9 cellular contexts compared by ENCODE assay signal in genomic region chr3:8500208-8500961, GRCh38. TPM values are rescaled to one million over a fixed set of nuclear protein-coding genes. Genes with fewer than 3 reads are reported as not detected.
DNase-seq lines count a peak whose midpoint lies in the region; ATAC-seq, FAIRE-seq and TF ChIP-seq lines count a peak whose summit lies in the region.
"Had no signal": no experiment of that assay in that cellular context is flagged by ENCODE, and none has a peak within 500 bp of the region (broad histone marks: within the 10 kb centered on the region; RNA-seq: fewer than 3 reads in every experiment).

No MANE protein-coding gene starts in this region.

- intact Hi-C loops in lower lobe of right lung (cut with DNase I) (no loop called here), testis (cut with DNase I; ENCODE audit: low total_unique reads) (no loop called here)

- H3K27me3 ChIP-seq in lower lobe of right lung (ENCODE audit: low read depth) (no peaks in the 10 kb centered on the region), testis (no peaks in the 10 kb centered on the region)

- DNase-seq in NCI-H748 (lab: John Stamatoyannopoulos, UW; ENCODE audit: unreplicated experiment) (peak; percentile 10), NCI-H748 treated with DMSO at 0.1 percent for 48 hours (lab: John Stamatoyannopoulos, UW) (no peak), chondrocyte (ENCODE audit: low spot score) (no peak), lower lobe of right lung (no peak), testis (no peak), GM12891 (ENCODE audit: insufficient read length, low spot score) (no peak), SHP77 (lab: John Stamatoyannopoulos, UW) (no peak)
- DNase-seq: AML-193 had no signal

- no peak for TF ChIP-seq POLR2A in testis (IDR thresholded peaks at IDR 0.05)
- TF ChIP-seq POLR2A in GM12891 (IDR thresholded peaks at IDR 0.05; ENCODE audit: low read depth, low read length), result no peak

- H3K9me3 ChIP-seq in lower lobe of right lung (no peaks in the 10 kb centered on the region), testis (no peaks in the 10 kb centered on the region)

- H3K4me3 Mint-ChIP-seq in chondrocyte (ENCODE audit: unreplicated experiment), result peak overlapping the region; percentile 88

- peaks cover 55% of the 10 kb centered on the region for H3K4me1 Mint-ChIP-seq in chondrocyte (ENCODE audit: low read depth)

- H3K27ac ChIP-seq in lower lobe of right lung, result peak overlapping the region; percentile 85
- peak overlapping the region; percentile 78 to 80 for H3K27ac ChIP-seq in testis

- TF ChIP-seq CTCF in chondrocyte (IDR thresholded peaks at IDR 0.05), result peak; percentile 46
- TF ChIP-seq CTCF in lower lobe of right lung (IDR thresholded peaks at IDR 0.05), result no peak
- TF ChIP-seq CTCF in testis (IDR thresholded peaks at IDR 0.05), result no peak

- H3K36me3 Mint-ChIP-seq in chondrocyte (ENCODE audit: low read depth), result peaks cover 3% of the 10 kb centered on the region

- H3K9me3 Mint-ChIP-seq in chondrocyte (ENCODE audit: low read depth), result no peaks in the 10 kb centered on the region

- H3K27ac Mint-ChIP-seq in chondrocyte (ENCODE audit: unreplicated experiment), result peak overlapping the region; percentile 98

- H3K36me3 ChIP-seq in lower lobe of right lung, result no peaks in the 10 kb centered on the region
- H3K36me3 ChIP-seq in testis (ENCODE audit: low read depth, missing control alignments), result no peaks in the 10 kb centered on the region

- H3K4me1 ChIP-seq in lower lobe of right lung (peaks cover 16% of the 10 kb centered on the region), testis (peaks cover 40% of the 10 kb centered on the region)

- FAIRE-seq in GM12891 (lab: Jason Lieb, UNC), result no peak

- WGBS in testis, 2 donors, result 21 to 36% methylated on average over 9 of the region's 9 CpGs

- peak overlapping the region; percentile 59 for H3K4me3 ChIP-seq in lower lobe of right lung
- H3K4me3 ChIP-seq in testis, result no peak overlapping the region

- peak; percentile 30 to 46 for ATAC-seq in lower lobe of right lung
- no peak for ATAC-seq in HG03135 (IDR thresholded peaks at IDR 0.05; ENCODE audit: unreplicated experiment)

- H3K27me3 Mint-ChIP-seq in chondrocyte (ENCODE audit: low read depth), result no peaks in the 10 kb centered on the region

TF ChIP-seq in GM12891, 5 proteins besides CTCF, POLR2A, EP300 and RAD21:
- TF ChIP-seq POU2F2 (IDR thresholded peaks at IDR 0.05; ENCODE audit: low read depth, low read length) (no peak), POLR2AphosphoS5 (IDR thresholded peaks at IDR 0.05; ENCODE audit: low read depth, low read length) (no peak), PAX5 (IDR thresholded peaks at IDR 0.05; ENCODE audit: insufficient read depth, low read length, severe bottlenecking) (no peak), SPI1 (IDR thresholded peaks at IDR 0.05; ENCODE audit: low read depth, low read length) (no peak), TAF1 (IDR thresholded peaks at IDR 0.05; ENCODE audit: low read depth, low read length) (no peak)
TF ChIP-seq in GM12891: peak in this region for 0.

RNA-seq across cellular contexts. Expression of gene LMCD1, which starts 1.2 kb away (rescaled TPM):
- total RNA-seq in chondrocyte (260 to 268 TPM (median 263 TPM) in 3 replicates), lower lobe of right lung (93.6 TPM), testis (100 to 1,000 TPM in 1 of 2 donors, 10 to 100 TPM in 1; 47.9 to 103 TPM)
- 53.3 TPM for polyA plus RNA-seq in testis (ENCODE audit: insufficient read depth, low read depth, low replicate concordance)
- 13.1 TPM for polyA plus RNA-seq in GM12891 (2012; ENCODE audit: low read depth, missing spikeins)
